ENCODE assay signal across 1 cellular context in genomic region chr15:74978503-74978902, GRCh38.
TF ChIP-seq lines count a peak whose summit lies in the region.

No MANE protein-coding gene starts in this region.

TF ChIP-seq in SK-N-SH treated with all-trans-retinoic acid at 6 μM for 48 hours, 23 proteins besides CTCF, POLR2A, EP300 and RAD21 (continued from another document):
- TF ChIP-seq, protein P1, sequence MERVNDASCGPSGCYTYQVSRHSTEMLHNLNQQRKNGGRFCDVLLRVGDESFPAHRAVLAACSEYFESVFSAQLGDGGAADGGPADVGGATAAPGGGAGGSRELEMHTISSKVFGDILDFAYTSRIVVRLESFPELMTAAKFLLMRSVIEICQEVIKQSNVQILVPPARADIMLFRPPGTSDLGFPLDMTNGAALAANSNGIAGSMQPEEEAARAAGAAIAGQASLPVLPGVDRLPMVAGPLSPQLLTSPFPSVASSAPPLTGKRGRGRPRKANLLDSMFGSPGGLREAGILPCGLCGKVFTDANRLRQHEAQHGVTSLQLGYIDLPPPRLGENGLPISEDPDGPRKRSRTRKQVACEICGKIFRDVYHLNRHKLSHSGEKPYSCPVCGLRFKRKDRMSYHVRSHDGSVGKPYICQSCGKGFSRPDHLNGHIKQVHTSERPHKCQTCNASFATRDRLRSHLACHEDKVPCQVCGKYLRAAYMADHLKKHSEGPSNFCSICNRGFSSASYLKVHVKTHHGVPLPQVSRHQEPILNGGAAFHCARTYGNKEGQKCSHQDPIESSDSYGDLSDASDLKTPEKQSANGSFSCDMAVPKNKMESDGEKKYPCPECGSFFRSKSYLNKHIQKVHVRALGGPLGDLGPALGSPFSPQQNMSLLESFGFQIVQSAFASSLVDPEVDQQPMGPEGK (CRISPR knock-in tag; IDR thresholded peaks at IDR 0.05; ENCODE audit: borderline replicate concordance): no peak
- no peak for TF ChIP-seq BACH2 (CRISPR knock-in tag; IDR thresholded peaks at IDR 0.05; ENCODE audit: borderline replicate concordance)
